30 cellular contexts compared by ENCODE assay signal in genomic region chrX:33831211-33831610, GRCh38.
"Had no signal": no experiment of that assay in that cellular context is flagged by ENCODE, and none has a peak within 500 bp of the region (broad histone marks: within the 10 kb centered on the region; RNA-seq: fewer than 3 reads in every experiment).

No MANE protein-coding gene starts in this region.

- H3K27ac Mint-ChIP-seq: activated CD4-positive, alpha-beta memory T cell treated with anti-CD3 and anti-CD28 coated beads for 36 hours; activated CD4-positive, alpha-beta T cell treated with anti-CD3 and anti-CD28 coated beads, Interleukin-2, amount 10 ng/mL, durations not matched to agents 24 days and 14 days; activated naive CD4-positive, alpha-beta T cell treated with anti-CD3 and anti-CD28 coated beads for 36 hours; activated naive CD8-positive, alpha-beta T cell treated with anti-CD3 and anti-CD28 coated beads for 36 hours; activated T-helper 1 cell treated with anti-CD3 and anti-CD28 coated beads, Interleukin-12 subunit alpha, Interleukin-12 subunit beta, Interleukin-2, Interleukin-4 antibody, amounts not matched to agents 30 ng/mL and 10 ng/mL and 1 ng/mL, durations not matched to agents 14 hours and 24 hours and 36 hours; naive B cell; nephron progenitor cell; progenitor cell of endocrine pancreas; stimulated activated naive CD8-positive, alpha-beta T cell treated with anti-CD3 and anti-CD28 coated beads, Interleukin-15, Interleukin-2, amounts not matched to agents 100 ng/mL and 50 ng/mL, for 24 hours had no signal

- H3K36me3 Mint-ChIP-seq: activated CD4-positive, alpha-beta memory T cell treated with anti-CD3 and anti-CD28 coated beads for 36 hours; activated naive CD8-positive, alpha-beta T cell treated with anti-CD3 and anti-CD28 coated beads for 36 hours; naive B cell had no signal

- H3K4me3 Mint-ChIP-seq: activated CD4-positive, alpha-beta memory T cell treated with anti-CD3 and anti-CD28 coated beads for 36 hours; activated CD4-positive, alpha-beta T cell treated with anti-CD3 and anti-CD28 coated beads, Interleukin-2, amount 10 ng/mL, durations not matched to agents 24 days and 14 days; activated naive CD4-positive, alpha-beta T cell treated with anti-CD3 and anti-CD28 coated beads for 36 hours; activated naive CD8-positive, alpha-beta T cell treated with anti-CD3 and anti-CD28 coated beads for 36 hours; activated T-helper 1 cell treated with anti-CD3 and anti-CD28 coated beads, Interleukin-12 subunit alpha, Interleukin-12 subunit beta, Interleukin-2, Interleukin-4 antibody, amounts not matched to agents 30 ng/mL and 10 ng/mL and 1 ng/mL, durations not matched to agents 14 hours and 24 hours and 36 hours; naive B cell; nephron progenitor cell; stimulated activated naive CD8-positive, alpha-beta T cell treated with anti-CD3 and anti-CD28 coated beads, Interleukin-15, Interleukin-2, amounts not matched to agents 100 ng/mL and 50 ng/mL, for 24 hours had no signal

- DNase-seq: activated CD4-positive, alpha-beta memory T cell treated with anti-CD3 and anti-CD28 coated beads for 36 hours; activated CD4-positive, alpha-beta T cell treated with anti-CD3 and anti-CD28 coated beads, Interleukin-2, amount 10 ng/mL, durations not matched to agents 24 days and 14 days; activated CD4-positive, CD25-positive, alpha-beta regulatory T cell treated with anti-CD3 and anti-CD28 coated beads, Interleukin-2, amount 50 U/mL, for 72 hours; activated CD8-positive, alpha-beta memory T cell treated with anti-CD3 and anti-CD28 coated beads, Interleukin-2, amount 50 U/mL, for 4 hours; activated effector memory CD4-positive, alpha-beta T cell treated with anti-CD3 and anti-CD28 coated beads, Interleukin-2, amount 50 U/mL, for 16 hours; activated naive CD4-positive, alpha-beta T cell treated with anti-CD3 and anti-CD28 coated beads for 36 hours; activated naive CD8-positive, alpha-beta T cell treated with anti-CD3 and anti-CD28 coated beads for 36 hours; activated T-cell treated with anti-CD3 and anti-CD28 coated beads, Interleukin-2, amount 50 U/mL, for 1 hour; adrenal gland; aorta; body of pancreas; cerebellar nuclear complex; colonic mucosa; dorsolateral prefrontal cortex; effector memory CD4-positive, alpha-beta T cell; erythroblast; gastrocnemius medialis; glutamatergic neuron; left cardiac atrium; left ventricle myocardium superior; naive B cell; nephron progenitor cell; ovary; stimulated activated CD4-positive, alpha-beta T cell treated with anti-CD3 and anti-CD28 coated beads, Interleukin-12 subunit alpha, Interleukin-12 subunit beta, amount 100 ng/mL, for 4 hours; stimulated activated CD4-positive, alpha-beta T cell treated with anti-CD3 and anti-CD28 coated beads, Interleukin-4, amount 100 ng/mL, for 1 hour; trophoblast cell had no signal

- H3K4me1 Mint-ChIP-seq: activated CD4-positive, alpha-beta T cell treated with anti-CD3 and anti-CD28 coated beads, Interleukin-2, amount 10 ng/mL, durations not matched to agents 24 days and 14 days; activated naive CD8-positive, alpha-beta T cell treated with anti-CD3 and anti-CD28 coated beads for 36 hours; naive B cell; nephron progenitor cell had no signal

- ATAC-seq: body of pancreas, gastrocnemius medialis, left cardiac atrium, left ventricle myocardium superior, sciatic nerve had no signal

- H3K27me3 Mint-ChIP-seq: activated CD4-positive, alpha-beta memory T cell treated with anti-CD3 and anti-CD28 coated beads for 36 hours; activated CD4-positive, alpha-beta T cell treated with anti-CD3 and anti-CD28 coated beads, Interleukin-2, amount 10 ng/mL, durations not matched to agents 24 days and 14 days; activated naive CD8-positive, alpha-beta T cell treated with anti-CD3 and anti-CD28 coated beads for 36 hours; naive B cell; progenitor cell of endocrine pancreas; stimulated activated naive CD8-positive, alpha-beta T cell treated with anti-CD3 and anti-CD28 coated beads, Interleukin-15, Interleukin-2, amounts not matched to agents 100 ng/mL and 50 ng/mL, for 24 hours had no signal
